Comparison of ENCODE assay signal across 11 cellular contexts in the genomic region with DNA sequence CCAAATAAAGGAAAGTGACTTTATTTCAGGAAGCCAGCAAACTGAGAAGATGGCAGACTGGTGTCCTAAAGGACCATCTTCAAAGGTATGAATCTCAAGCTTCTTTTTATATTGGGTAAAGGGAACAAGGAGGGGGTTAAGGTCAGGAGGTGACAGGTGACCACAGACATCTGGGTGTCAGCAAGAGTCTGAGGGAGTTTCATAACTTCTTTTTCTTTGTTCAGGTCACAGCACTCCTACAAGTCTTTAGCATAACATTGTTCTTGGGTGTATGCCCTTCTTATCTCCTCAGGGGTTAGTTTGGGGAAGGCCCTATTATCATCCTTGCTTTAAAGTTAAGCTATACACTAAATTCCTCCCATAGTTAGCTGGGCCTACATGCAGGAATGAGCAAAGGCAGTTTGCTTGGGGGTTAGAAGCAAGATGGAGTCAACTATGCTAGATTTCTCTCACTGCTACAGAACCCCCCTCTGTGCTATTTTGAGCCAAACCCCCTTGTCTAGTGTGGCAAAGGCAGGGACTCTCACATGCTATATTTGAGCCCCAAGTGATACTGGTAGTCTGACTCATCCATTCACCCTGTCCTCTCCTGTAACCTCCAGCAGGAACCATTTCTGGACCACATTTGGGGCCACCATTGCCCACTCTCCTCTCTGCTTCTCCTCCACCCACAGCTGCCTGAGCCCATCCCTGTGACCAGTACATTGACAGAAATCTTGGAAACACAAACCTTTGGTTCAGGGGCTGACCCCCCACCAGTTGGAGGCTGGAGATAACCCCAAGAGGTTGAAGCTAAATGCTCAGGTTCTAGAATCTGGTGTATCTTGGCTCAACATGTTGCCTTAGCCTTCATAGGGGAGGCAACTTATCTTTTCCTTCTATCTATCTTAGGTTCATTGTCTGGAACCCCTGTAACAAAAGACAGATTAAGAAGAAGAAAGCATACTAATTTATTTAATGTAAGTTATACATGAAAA. TPM values are rescaled to one million over a fixed set of nuclear protein-coding genes. Genes with fewer than 3 reads are reported as not detected.
A peak's percentile ranks its signal among the peaks of the same experiment; 100 is the strongest.
DNase-seq lines count a peak whose midpoint lies in the region; ATAC-seq and TF ChIP-seq lines count a peak whose summit lies in the region.
"Had no signal": no experiment of that assay in that cellular context is flagged by ENCODE, and none has a peak within 500 bp of the region (broad histone marks: within the 10 kb centered on the region; RNA-seq: fewer than 3 reads in every experiment).

No MANE protein-coding gene starts in this region.

- H3K36me3 ChIP-seq in breast epithelium: no peaks in the 10 kb centered on the region
- H3K36me3 ChIP-seq: prostate gland had no signal

- peaks cover 0 to 6% of the 10 kb centered on the region in 2 donors for H3K9me3 ChIP-seq in breast epithelium
- H3K9me3 ChIP-seq: prostate gland had no signal

- CTCF ChIA-PET in T-cell (lab: Charles Lee): interaction anchor here in 1 of 2 donors (0.6 kb wide), 1 partner anchor 55 kb away, joined by 3 read pairs; no protein-coding TSS in a partner anchor

- no peak overlapping the region for H3K4me3 ChIP-seq in breast epithelium
- H3K4me3 ChIP-seq: prostate gland had no signal

- no peaks in the 10 kb centered on the region for H3K27me3 ChIP-seq in breast epithelium

- POLR2A ChIA-PET in T-cell (lab: Charles Lee): no interaction called here

- H3K27ac ChIP-seq in breast epithelium: no peak overlapping the region
- H3K27ac ChIP-seq: prostate gland had no signal

- ATAC-seq in GM19023 (IDR thresholded peaks at IDR 0.05; ENCODE audit: unreplicated experiment) (peak; percentile 88), GM21723 (IDR thresholded peaks at IDR 0.05; ENCODE audit: unreplicated experiment) (peak; percentile 93), HG03139 (IDR thresholded peaks at IDR 0.05; ENCODE audit: unreplicated experiment) (peak; percentile 69), T-cell (replicated peaks in 1 of 4) (no peak)
- peak; percentile 62 for ATAC-seq in stimulated activated effector memory CD8-positive, alpha-beta T cell treated with anti-CD3 and anti-CD28 coated beads, Interleukin-12 subunit alpha, Interleukin-12 subunit beta, amount 100 ng/mL, for 72 hours

- peaks cover 6% of the 10 kb centered on the region for H3K4me1 Mint-ChIP-seq in stimulated activated effector memory CD8-positive, alpha-beta T cell treated with anti-CD3 and anti-CD28 coated beads, Interleukin-12 subunit alpha, Interleukin-12 subunit beta, amount 100 ng/mL, for 72 hours
- no peaks in the 10 kb centered on the region for H3K4me1 Mint-ChIP-seq in T-cell

- H3K36me3 Mint-ChIP-seq in stimulated activated effector memory CD8-positive, alpha-beta T cell treated with anti-CD3 and anti-CD28 coated beads, Interleukin-12 subunit alpha, Interleukin-12 subunit beta, amount 100 ng/mL, for 72 hours: no peaks in the 10 kb centered on the region
- peaks cover 50% of the 10 kb centered on the region for H3K36me3 Mint-ChIP-seq in T-cell

- H3K4me1 ChIP-seq in breast epithelium: no peaks in the 10 kb centered on the region
- H3K4me1 ChIP-seq: prostate gland had no signal

- H3K27ac Mint-ChIP-seq in stimulated activated effector memory CD8-positive, alpha-beta T cell treated with anti-CD3 and anti-CD28 coated beads, Interleukin-12 subunit alpha, Interleukin-12 subunit beta, amount 100 ng/mL, for 72 hours: no peak overlapping the region
- H3K27ac Mint-ChIP-seq in T-cell: no peak overlapping the region

- no peak for TF ChIP-seq POLR2A in breast epithelium (IDR thresholded peaks at IDR 0.05)

- no peak for DNase-seq in stimulated activated effector memory CD8-positive, alpha-beta T cell treated with anti-CD3 and anti-CD28 coated beads, Interleukin-12 subunit alpha, Interleukin-12 subunit beta, amount 100 ng/mL, for 72 hours (ENCODE audit: low spot score in 2 of 2)
- DNase-seq in AML-193 (lab: John Stamatoyannopoulos, UW): no peak
- DNase-seq in T-cell: no peak
- DNase-seq in breast epithelium (ENCODE audit: low spot score in 2 of 2): no peak
- DNase-seq: head of caudate nucleus, mesendoderm, NCI-H187 had no signal

- H3K9me3 Mint-ChIP-seq in stimulated activated effector memory CD8-positive, alpha-beta T cell treated with anti-CD3 and anti-CD28 coated beads, Interleukin-12 subunit alpha, Interleukin-12 subunit beta, amount 100 ng/mL, for 72 hours: peaks cover 7% of the 10 kb centered on the region
- H3K9me3 Mint-ChIP-seq in T-cell: peaks cover 0 to 9% (median 0%) of the 10 kb centered on the region in 3 donors

- no peak for TF ChIP-seq CTCF in breast epithelium (IDR thresholded peaks at IDR 0.05)

- H3K27me3 Mint-ChIP-seq in T-cell: no peaks in the 10 kb centered on the region

- no peak overlapping the region for H3K4me3 Mint-ChIP-seq in stimulated activated effector memory CD8-positive, alpha-beta T cell treated with anti-CD3 and anti-CD28 coated beads, Interleukin-12 subunit alpha, Interleukin-12 subunit beta, amount 100 ng/mL, for 72 hours
- H3K4me3 Mint-ChIP-seq in T-cell: no peak overlapping the region

- intact Hi-C loops in breast epithelium (cut with DNase I; ENCODE audit: low total_unique reads): no loop called here

RNA-seq across cellular contexts. Expression of gene LRGUK, which starts 55.5 kb away (rescaled TPM):
- total RNA-seq in T-cell (under 1 TPM; 0.09 to 0.51 (median 0.22) TPM), breast epithelium (1 to 10 TPM in 2 of 3 donors, under 1 TPM in 1; 0.96 to 2.6 (median 1.6) TPM)

Comparison
In these comparisons a context has a peak if more than half of its experiments do, and no peak if none do; other contexts are left out.
1. ATAC-seq: peak in GM19023 (single experiment), GM21723 (single experiment), HG03139 (single experiment) and stimulated activated effector memory CD8-positive, alpha-beta T cell treated with anti-CD3 and anti-CD28 coated beads, Interleukin-12 subunit alpha, Interleukin-12 subunit beta, amount 100 ng/mL, for 72 hours (single experiment); none in T-cell (0 of 4).